ENCODE assay signal across 8 cellular contexts in the genomic region with DNA sequence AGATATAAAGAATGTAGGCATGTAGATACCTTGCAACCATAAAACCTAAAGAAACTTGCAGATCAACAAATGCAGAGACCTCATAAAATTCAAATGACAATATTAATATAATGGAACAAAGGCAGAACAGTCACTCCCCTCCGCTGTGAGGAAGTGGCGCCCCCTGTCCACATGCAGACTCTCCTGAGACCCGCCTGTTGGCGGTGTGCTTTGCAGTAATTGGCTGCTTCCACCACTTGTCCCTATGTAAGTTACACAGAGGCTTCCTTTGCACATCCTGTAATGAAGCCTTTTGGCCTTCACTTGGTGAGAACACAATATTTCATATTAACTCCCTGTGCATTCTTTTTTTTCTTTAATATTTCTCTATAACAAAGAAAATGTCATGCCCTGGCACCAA. TPM values are rescaled to one million over a fixed set of nuclear protein-coding genes. Genes with fewer than 3 reads are reported as not detected.
DNase-seq lines count a peak whose midpoint lies in the region; ATAC-seq, FAIRE-seq and TF ChIP-seq lines count a peak whose summit lies in the region.
"Not testable (repeated sequence)": the region's sequence is repeated elsewhere in the genome, so short reads cannot be mapped to it uniquely, and the experiment has no call there.
"Had no signal": no experiment of that assay in that cellular context is flagged by ENCODE, and none has a peak within 500 bp of the region (broad histone marks: within the 10 kb centered on the region; RNA-seq: fewer than 3 reads in every experiment).

No MANE protein-coding gene starts in this region.

- CTCF ChIA-PET in activated CD8-positive, alpha-beta T cell treated with anti-CD3 and anti-CD28 coated beads for 36 hours (lab: Charles Lee); GM12878 (lab: Yijun Ruan, JAX); HepG2 (lab: Yijun Ruan, JAX; ENCODE audit: low intra/inter-chr PET ratio, low total read pairs): not testable (repeated sequence)

- peak; percentile 13 for DNase-seq in BE2C
- not testable (repeated sequence) for DNase-seq in GM23338 (ENCODE audit: low spot score); GM12878 (ENCODE audit: low read depth, low spot score); HepG2 (ENCODE audit: low spot score)
- DNase-seq in MG63 = peak; percentile 3
- peak; percentile 3 for DNase-seq in activated CD8-positive, alpha-beta T cell treated with anti-CD3 and anti-CD28 coated beads for 36 hours

- H3K9me3 ChIP-seq in BE2C; MG63; GM12878 (replicated peaks; ENCODE audit: control insufficient read depth, insufficient read depth, low read length); HepG2 (ENCODE audit: low read length): not testable (repeated sequence)

- not testable (repeated sequence) for H3K9me2 ChIP-seq in GM23338 (ENCODE audit: insufficient read depth)

- H3K4me2 ChIP-seq in GM23338; GM12878 (ENCODE audit: control insufficient read depth, insufficient read depth); HepG2 (ENCODE audit: low read depth, low read length): not testable (repeated sequence)

- RAD21 ChIA-PET in GM12878 (lab: Charles Lee; ENCODE audit: unreplicated experiment) = not testable (repeated sequence)

- not testable (repeated sequence) for H4K20me1 ChIP-seq in GM23338 (replicated peaks; ENCODE audit: insufficient read depth); GM12878 (ENCODE audit: control insufficient read depth, insufficient read depth); HepG2 (ENCODE audit: insufficient read depth, low read length)

- H3K79me2 ChIP-seq in GM23338 (replicated peaks; ENCODE audit: insufficient read depth); GM12878 (ENCODE audit: control insufficient read depth, insufficient read depth, low read length); HepG2 (ENCODE audit: insufficient read depth, low read length): not testable (repeated sequence)

- H3K4me1 ChIP-seq in BE2C; GM23338 (ENCODE audit: insufficient read depth); GM12878 (ENCODE audit: control insufficient read depth, insufficient read depth, low read length); HepG2 (ENCODE audit: insufficient read depth, low read length): not testable (repeated sequence)

- intact Hi-C loops in activated CD8-positive, alpha-beta T cell treated with anti-CD3 and anti-CD28 coated beads for 36 hours (cut with micrococcal nuclease); GM12878 (cut with micrococcal nuclease; ENCODE audit: unreplicated experiment); HepG2 (cut with micrococcal nuclease; ENCODE audit: unreplicated experiment): not testable (repeated sequence)

- H3K4me1 Mint-ChIP-seq in GM23338; activated CD8-positive, alpha-beta T cell treated with anti-CD3 and anti-CD28 coated beads for 36 hours (ENCODE audit: low read depth): not testable (repeated sequence)

- not testable (repeated sequence) for H3K9me3 Mint-ChIP-seq in GM23338; activated CD8-positive, alpha-beta T cell treated with anti-CD3 and anti-CD28 coated beads for 36 hours

- H3F3A ChIP-seq in GM23338 (replicated peaks; ENCODE audit: low read depth) = not testable (repeated sequence)

- H3K27me3 Mint-ChIP-seq in GM23338 (ENCODE audit: insufficient read depth, low read depth, poor library complexity); activated CD8-positive, alpha-beta T cell treated with anti-CD3 and anti-CD28 coated beads for 36 hours: not testable (repeated sequence)

- not testable (repeated sequence) for H3K36me3 ChIP-seq in BE2C; GM23338 (ENCODE audit: insufficient read depth); MG63; GM12878 (ENCODE audit: control insufficient read depth in 2 of 2, insufficient read depth in 2 of 2, low read length in 1 of 2); HepG2 (replicated peaks in 1 of 2; ENCODE audit: control insufficient read depth in 1 of 2, insufficient read depth in 2 of 2, low read length in 2 of 2)

- not testable (repeated sequence) for H3K9ac ChIP-seq in GM12878 (ENCODE audit: control insufficient read depth, insufficient read depth, low read length); HepG2 (ENCODE audit: insufficient read depth, low read depth, low read length)

- not testable (repeated sequence) for BruUV-seq in GM12878 (replicated peaks; lab: Mats Ljungman, UMichigan); HepG2 (replicated peaks; lab: Mats Ljungman, UMichigan)

- H3K36me3 Mint-ChIP-seq in GM23338 (ENCODE audit: low read depth); activated CD8-positive, alpha-beta T cell treated with anti-CD3 and anti-CD28 coated beads for 36 hours (ENCODE audit: low read depth): not testable (repeated sequence)

- not testable (repeated sequence) for H3K4me3 Mint-ChIP-seq in GM23338; activated CD8-positive, alpha-beta T cell treated with anti-CD3 and anti-CD28 coated beads for 36 hours

- H2AFZ ChIP-seq in GM23338; GM12878 (ENCODE audit: control insufficient read depth, low read depth, low read length); HepG2 (ENCODE audit: low read length): not testable (repeated sequence)

- not testable (repeated sequence) for TF ChIP-seq EP300 in GM12878 (IDR thresholded peaks at IDR 0.05; ENCODE audit: borderline replicate concordance in 1 of 2, control insufficient read depth in 1 of 2, low read depth in 2 of 2, low read length in 2 of 2); HepG2 (IDR thresholded peaks at IDR 0.05; ENCODE audit: low read depth in 2 of 2, low read length in 2 of 2); HepG2 (CRISPR knock-in tag; IDR thresholded peaks at IDR 0.05; ENCODE audit: borderline replicate concordance)

- TF ChIP-seq CTCF in BE2C (IDR thresholded peaks at IDR 0.05; ENCODE audit: low read depth, low read length); GM23338 (conservative IDR thresholded peaks at IDR 0.05; ENCODE audit: low read depth in 2 of 2); activated CD8-positive, alpha-beta T cell treated with anti-CD3 and anti-CD28 coated beads for 36 hours (IDR thresholded peaks at IDR 0.05); GM12878 (IDR thresholded peaks at IDR 0.05 in 2 of 3, conservative IDR thresholded peaks at IDR 0.05 in 1 of 3; ENCODE audit: control insufficient read depth in 2 of 3, extremely low read depth in 1 of 3, insufficient read depth in 1 of 3, low read depth in 3 of 3, low read length in 3 of 3); HepG2 (CRISPR knock-in tag; IDR thresholded peaks at IDR 0.05): not testable (repeated sequence)

- in situ Hi-C loops in GM12878 (cut with MboI); HepG2 (cut with HindIII; ENCODE audit: extremely low pct_ligation_motif_present, low pct_unique_long_range_greater_than_20kb): not testable (repeated sequence)

- ATAC-seq in GM23338 = peak; percentile 94
- ATAC-seq in SK-N-SH treated with all-trans-retinoic acid at 6 μM for 48 hours = 0 out of 3 replicates have a peak, but pooled peaks have one; percentile 39
- peak; percentile 68 for ATAC-seq in activated CD8-positive, alpha-beta T cell treated with anti-CD3 and anti-CD28 coated beads for 36 hours
- ATAC-seq in GM12878 = peak; percentile 42; the same call in 1 of the 3 replicates
- ATAC-seq in HepG2 = peak; percentile 57

- SMC1A ChIA-PET in GM12878 (lab: Charles Lee; ENCODE audit: uncharacterized antibody, unreplicated experiment) = not testable (repeated sequence)

- not testable (repeated sequence) for H3K27ac ChIP-seq in GM23338 (ENCODE audit: low read depth); GM12878 (ENCODE audit: control insufficient read depth, insufficient read depth); HepG2 (ENCODE audit: extremely low read length, insufficient read depth, low read length)

- not testable (repeated sequence) for TF ChIP-seq POLR2A in GM12878 (IDR thresholded peaks at IDR 0.05; ENCODE audit: low read depth, low read length); HepG2 (IDR thresholded peaks at IDR 0.05; ENCODE audit: insufficient read depth in 1 of 2, low read depth in 2 of 2, low read length in 2 of 2)

- WGBS in GM12878 (ENCODE audit: insufficient coverage, insufficient replicate concordance, low lambda C conversion rate, missing lambda C conversion rate) = 53% methylated on average over 3 of the region's 4 CpGs
- 40% methylated on average over 2 of the region's 4 CpGs for WGBS in HepG2 (ENCODE audit: low lambda C conversion rate)

- H3K27me3 ChIP-seq in BE2C; GM23338 (ENCODE audit: insufficient read depth); MG63; GM12878 (replicated peaks in 1 of 2; ENCODE audit: control insufficient read depth in 2 of 2, insufficient read depth in 2 of 2, low read length in 1 of 2); HepG2 (ENCODE audit: control insufficient read depth in 1 of 2, insufficient read depth in 2 of 2, low read length in 2 of 2): not testable (repeated sequence)

- FAIRE-seq in GM12878 (lab: Jason Lieb, UNC); HepG2 (lab: Jason Lieb, UNC): not testable (repeated sequence)

- TF ChIP-seq RAD21 in GM12878 (IDR thresholded peaks at IDR 0.05; ENCODE audit: insufficient read depth, low read depth, low read length); HepG2 (CRISPR knock-in tag; IDR thresholded peaks at IDR 0.05): not testable (repeated sequence)

- not testable (repeated sequence) for H3K4me3 ChIP-seq in BE2C (ENCODE audit: low read depth, low read length); GM23338; MG63; GM12878; HepG2 (replicated peaks in 1 of 3; ENCODE audit: insufficient read depth in 1 of 3, low read depth in 2 of 3, low read length in 3 of 3)

- POLR2A ChIA-PET in activated CD8-positive, alpha-beta T cell treated with anti-CD3 and anti-CD28 coated beads for 36 hours (lab: Charles Lee); GM12878 (lab: Charles Lee); HepG2 (lab: Yijun Ruan, JAX): not testable (repeated sequence)

- not testable (repeated sequence) for H3K27ac Mint-ChIP-seq in GM23338; activated CD8-positive, alpha-beta T cell treated with anti-CD3 and anti-CD28 coated beads for 36 hours

RNA-seq across cellular contexts. Expression of a gene that starts 21.6 kb away (rescaled TPM):
- polyA plus RNA-seq in BE2C (2012; ENCODE audit: insufficient read depth, insufficient read length, low read depth) = 1.0 TPM
- total RNA-seq in GM23338 (2014; rRNA removed; shearing (Covaris generic)) = 0.54 and 1.1 TPM in 2 replicates
- 0.07 and 0.18 TPM in 2 replicates for polyA plus RNA-seq in GM23338 (2016; fragmentation: Nextera tagmentation; extraction: Ambion mirVana)
- 0.17 and 1.5 TPM in 2 replicates for total RNA-seq in MG63 (2014; rRNA removed; shearing (Covaris generic); ENCODE audit: low replicate concordance)
- total RNA-seq in activated CD8-positive, alpha-beta T cell treated with anti-CD3 and anti-CD28 coated beads for 36 hours = 1 to 10 TPM in 1 of 2 experiments, under 1 TPM in 1; 0.74 to 1.1 TPM
- total RNA-seq in GM12878 (2013; cell fraction: nucleolus; rRNA removed) = 2.2 and 2.4 TPM in 2 replicates
- total RNA-seq in GM12878 (2014; rRNA removed) = 1.2 TPM in 2 replicates
- 0.89 and 1.0 TPM in 2 replicates for total RNA-seq in GM12878 (2014; rRNA removed; fragmentation: Illumina TruSeq; extraction: Trizol)
- total RNA-seq in GM12878 (2021) = 1.6 and 1.8 TPM in 2 replicates
- polyA plus RNA-seq in GM12878 (2011; ENCODE audit: low read depth) = 0.49 TPM
- polyA plus RNA-seq in GM12878 (2011; rRNA removed) = 0.37 and 0.60 TPM in 2 replicates
- 0.52 and 0.80 TPM in 2 replicates for polyA plus RNA-seq in GM12878 (2011; cell fraction: cytosol; rRNA removed)
- 1.4 and 1.7 TPM in 2 replicates for polyA plus RNA-seq in GM12878 (2011; cell fraction: nucleus; rRNA removed)
- 1.1 TPM in 2 replicates for polyA plus RNA-seq in GM12878 (2012)
- polyA plus RNA-seq in GM12878 (2014; fragmentation: Illumina TruSeq; extraction: Trizol) = 0.52 and 1.3 TPM in 2 replicates
- polyA plus RNA-seq in GM12878 (2014; fragmentation: Nextera tagmentation; extraction: Ambion mirVana) = not detected
- 1.2 and 1.4 TPM in 2 replicates for polyA plus RNA-seq in GM12878 (2014; rRNA removed)
- polyA plus RNA-seq in GM12878 (2016; fragmentation: Nextera tagmentation; extraction: Ambion mirVana) = under 1 TPM; 0.15 to 0.21 TPM
- polyA minus RNA-seq in GM12878 (2011; rRNA and poly(A)+ RNA removed) = 0.29 and 0.67 TPM in 2 replicates
- not detected in 2 replicates for polyA minus RNA-seq in GM12878 (2011; cell fraction: cytosol; rRNA and poly(A)+ RNA removed)
- polyA minus RNA-seq in GM12878 (2011; cell fraction: nucleus; rRNA and poly(A)+ RNA removed) = 0.48 and 0.60 TPM in 2 replicates
- total RNA-seq in HepG2 (2016; rRNA removed; fragmentation: Illumina TruSeq; extraction: Trizol) = 3.0 and 3.3 TPM in 2 replicates
- total RNA-seq in HepG2 (2016; cell fraction: cytosol; rRNA removed; fragmentation: Illumina TruSeq; extraction: Trizol; ENCODE audit: low read depth) = 0.61 and 1.2 TPM in 2 replicates
- total RNA-seq in HepG2 (2016; cell fraction: insoluble cytoplasmic fraction; rRNA removed; fragmentation: Illumina TruSeq; extraction: Trizol) = 2.3 and 3.4 TPM in 2 replicates
- total RNA-seq in HepG2 (2016; cell fraction: membrane; rRNA removed; fragmentation: Illumina TruSeq; extraction: Trizol) = 1.7 and 2.3 TPM in 2 replicates
- total RNA-seq in HepG2 (2016; cell fraction: nucleus; rRNA removed; fragmentation: Illumina TruSeq; extraction: Trizol) = 2.1 and 3.5 TPM in 2 replicates
- polyA plus RNA-seq in HepG2 (2011; rRNA removed) = 2.1 and 3.4 TPM in 2 replicates
- 2.0 and 2.2 TPM in 2 replicates for polyA plus RNA-seq in HepG2 (2011; cell fraction: cytosol; rRNA removed)
- 4.2 and 4.8 TPM in 2 replicates for polyA plus RNA-seq in HepG2 (2011; cell fraction: nucleus; rRNA removed)
- 2.7 and 2.8 TPM in 2 replicates for polyA plus RNA-seq in HepG2 (2012)
- polyA plus RNA-seq in HepG2 (2016; cell fraction: cytosol; fragmentation: Illumina TruSeq; extraction: Trizol; ENCODE audit: low read depth) = 0.49 and 0.77 TPM in 2 replicates
- polyA plus RNA-seq in HepG2 (2016; cell fraction: insoluble cytoplasmic fraction; fragmentation: Illumina TruSeq; extraction: Trizol; ENCODE audit: low read depth) = 3.6 and 3.8 TPM in 2 replicates
- polyA plus RNA-seq in HepG2 (2016; cell fraction: membrane; fragmentation: Illumina TruSeq; extraction: Trizol; ENCODE audit: low read depth) = 1.2 and 1.8 TPM in 2 replicates
- 5.5 and 6.0 TPM in 2 replicates for polyA plus RNA-seq in HepG2 (2016; cell fraction: nucleus; fragmentation: Illumina TruSeq; extraction: Trizol; ENCODE audit: insufficient read depth, low read depth)
- 2.1 and 3.9 TPM in 2 replicates for polyA minus RNA-seq in HepG2 (2011; rRNA and poly(A)+ RNA removed; ENCODE audit: low replicate concordance)
- polyA minus RNA-seq in HepG2 (2011; cell fraction: cytosol; rRNA and poly(A)+ RNA removed) = 1.2 and 1.3 TPM in 2 replicates
- polyA minus RNA-seq in HepG2 (2011; cell fraction: nucleus; rRNA and poly(A)+ RNA removed) = 4.2 and 5.0 TPM in 2 replicates
- polyA plus RNA-seq: CD8-positive, alpha-beta memory T cell had no signal

Comparison
In these comparisons a context has a peak if more than half of its experiments do, and no peak if none do; other contexts are left out.
1. ATAC-seq: peak in every context shown above with its lines; median percentile 94 in GM23338; 68 in activated CD8-positive, alpha-beta T cell treated with anti-CD3 and anti-CD28 coated beads for 36 hours; 57 in HepG2; 42 in GM12878; 39 in SK-N-SH treated with all-trans-retinoic acid at 6 μM for 48 hours.